ENCODE assay signal across 8 cellular contexts in the genomic region with DNA sequence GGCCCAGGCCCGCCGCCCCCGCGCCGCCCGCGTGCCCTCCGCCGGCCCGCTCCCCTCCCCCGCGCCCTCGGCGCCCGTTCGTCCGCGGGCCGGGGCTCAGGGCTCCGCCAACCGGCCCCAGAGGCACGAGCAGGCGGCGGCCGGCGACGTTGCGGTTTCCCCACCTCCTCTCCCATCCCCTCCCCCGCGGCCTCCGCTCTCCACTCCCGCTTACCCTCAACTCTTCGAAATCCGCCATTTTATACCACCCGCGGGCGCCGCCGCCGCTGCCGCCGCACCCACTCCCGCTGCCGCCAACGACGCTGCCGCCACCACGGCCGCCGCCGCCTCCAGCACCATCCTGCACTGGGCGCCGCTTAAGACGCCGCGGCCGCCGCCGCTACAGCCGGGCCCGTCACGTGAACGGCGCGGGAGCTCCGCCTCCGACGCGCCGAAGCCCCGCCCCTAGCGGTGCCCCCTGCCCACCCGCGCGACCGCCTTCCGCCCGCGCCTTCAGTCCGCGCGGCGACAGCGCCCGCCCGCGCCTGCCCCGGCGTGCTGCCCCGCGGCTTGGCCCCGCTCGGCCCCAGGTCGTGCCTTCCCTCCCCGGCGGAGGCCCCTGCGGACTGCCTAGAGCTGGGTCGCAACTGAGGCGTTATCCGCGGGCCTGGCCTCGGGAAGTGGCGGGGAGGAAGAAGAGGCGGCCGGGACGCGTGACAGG. TPM values are rescaled to one million over a fixed set of nuclear protein-coding genes. Genes with fewer than 3 reads are reported as not detected.
DNase-seq lines count a peak whose midpoint lies in the region; ATAC-seq and TF ChIP-seq lines count a peak whose summit lies in the region.

A gene with protein sequence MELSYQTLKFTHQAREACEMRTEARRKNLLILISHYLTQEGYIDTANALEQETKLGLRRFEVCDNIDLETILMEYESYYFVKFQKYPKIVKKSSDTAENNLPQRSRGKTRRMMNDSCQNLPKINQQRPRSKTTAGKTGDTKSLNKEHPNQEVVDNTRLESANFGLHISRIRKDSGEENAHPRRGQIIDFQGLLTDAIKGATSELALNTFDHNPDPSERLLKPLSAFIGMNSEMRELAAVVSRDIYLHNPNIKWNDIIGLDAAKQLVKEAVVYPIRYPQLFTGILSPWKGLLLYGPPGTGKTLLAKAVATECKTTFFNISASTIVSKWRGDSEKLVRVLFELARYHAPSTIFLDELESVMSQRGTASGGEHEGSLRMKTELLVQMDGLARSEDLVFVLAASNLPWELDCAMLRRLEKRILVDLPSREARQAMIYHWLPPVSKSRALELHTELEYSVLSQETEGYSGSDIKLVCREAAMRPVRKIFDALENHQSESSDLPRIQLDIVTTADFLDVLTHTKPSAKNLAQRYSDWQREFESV (plus strand): TSS at position 495 of the 700 bp plus-strand sequence. CDS start 29,271 bp downstream, outside the sequence.
A gene with protein sequence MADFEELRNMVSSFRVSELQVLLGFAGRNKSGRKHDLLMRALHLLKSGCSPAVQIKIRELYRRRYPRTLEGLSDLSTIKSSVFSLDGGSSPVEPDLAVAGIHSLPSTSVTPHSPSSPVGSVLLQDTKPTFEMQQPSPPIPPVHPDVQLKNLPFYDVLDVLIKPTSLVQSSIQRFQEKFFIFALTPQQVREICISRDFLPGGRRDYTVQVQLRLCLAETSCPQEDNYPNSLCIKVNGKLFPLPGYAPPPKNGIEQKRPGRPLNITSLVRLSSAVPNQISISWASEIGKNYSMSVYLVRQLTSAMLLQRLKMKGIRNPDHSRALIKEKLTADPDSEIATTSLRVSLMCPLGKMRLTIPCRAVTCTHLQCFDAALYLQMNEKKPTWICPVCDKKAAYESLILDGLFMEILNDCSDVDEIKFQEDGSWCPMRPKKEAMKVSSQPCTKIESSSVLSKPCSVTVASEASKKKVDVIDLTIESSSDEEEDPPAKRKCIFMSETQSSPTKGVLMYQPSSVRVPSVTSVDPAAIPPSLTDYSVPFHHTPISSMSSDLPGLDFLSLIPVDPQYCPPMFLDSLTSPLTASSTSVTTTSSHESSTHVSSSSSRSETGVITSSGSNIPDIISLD (minus strand): TSS at position 400 of the 700 bp plus-strand sequence. CDS start 162 bp downstream, at position 238.

- H3K27me3 Mint-ChIP-seq in activated CD4-positive, alpha-beta memory T cell treated with anti-CD3 and anti-CD28 coated beads for 36 hours, result no peaks in the 10 kb centered on the region

- intact Hi-C loops in activated CD4-positive, alpha-beta memory T cell treated with anti-CD3 and anti-CD28 coated beads for 36 hours (cut with micrococcal nuclease), result loop anchor here (1.0 to 10.0 kb wide), 5 partner anchors 30 to 745 kb away; a partner anchor contains a TSS
- intact Hi-C loops in lower lobe of right lung (cut with DNase I), result no loop called here

- H3K4me3 ChIP-seq in BJ (ENCODE audit: low read depth, low read length), result peak within 1 kb of the TSS; percentile 85
- peak within 1 kb of the TSS; percentile 88 to 95 for H3K4me3 ChIP-seq in duodenal mucosa (ENCODE audit: low read depth in 1 of 2, low read length in 2 of 2)
- H3K4me3 ChIP-seq in lower lobe of right lung, result peak within 1 kb of the TSS; percentile 77

- peak within 1 kb of the TSS; percentile 74 for H3K27ac ChIP-seq in duodenal mucosa (ENCODE audit: low read depth, low read length)
- H3K27ac ChIP-seq in lower lobe of right lung, result peak within 1 kb of the TSS; percentile 87

- H3K9me3 Mint-ChIP-seq in activated CD4-positive, alpha-beta memory T cell treated with anti-CD3 and anti-CD28 coated beads for 36 hours, result no peaks in the 10 kb centered on the region

- H3K27ac Mint-ChIP-seq in activated CD4-positive, alpha-beta memory T cell treated with anti-CD3 and anti-CD28 coated beads for 36 hours, result peak within 1 kb of the TSS; percentile 72

- TF ChIP-seq CTCF in BJ (IDR thresholded peaks at IDR 0.05; ENCODE audit: insufficient read depth, low read depth, low read length) (no peak), lower lobe of right lung (IDR thresholded peaks at IDR 0.05) (no peak)

- CTCF ChIA-PET in BJ (lab: Yijun Ruan, JAX), result interaction anchor here (0.6 kb wide), 1 partner anchor 34 kb away, joined by 3 read pairs; no protein-coding TSS in a partner anchor
- CTCF ChIA-PET in activated CD4-positive, alpha-beta memory T cell treated with anti-CD3 and anti-CD28 coated beads for 36 hours (lab: Charles Lee), result interaction anchor here (1.6 kb wide), 1 partner anchor 11 kb away, joined by 3 read pairs; no protein-coding TSS in a partner anchor

- peaks cover 40% of the 10 kb centered on the region for H3K4me1 Mint-ChIP-seq in activated CD4-positive, alpha-beta memory T cell treated with anti-CD3 and anti-CD28 coated beads for 36 hours (ENCODE audit: low read depth)

- H3K36me3 Mint-ChIP-seq in activated CD4-positive, alpha-beta memory T cell treated with anti-CD3 and anti-CD28 coated beads for 36 hours, result no peaks in the 10 kb centered on the region

- no peaks in the 10 kb centered on the region for H3K27me3 ChIP-seq in BJ (ENCODE audit: control insufficient read depth, insufficient read depth, low read length)
- H3K27me3 ChIP-seq in duodenal mucosa (ENCODE audit: control insufficient read depth in 1 of 2, insufficient read depth in 2 of 2, low read length in 2 of 2), result no peaks in the 10 kb centered on the region
- no peaks in the 10 kb centered on the region for H3K27me3 ChIP-seq in lower lobe of right lung (ENCODE audit: low read depth)

- peaks cover 9 to 18% of the 10 kb centered on the region in 2 donors for H3K4me1 ChIP-seq in duodenal mucosa (ENCODE audit: control insufficient read depth in 1 of 2, insufficient read depth in 2 of 2, low read length in 2 of 2)
- peaks cover 28% of the 10 kb centered on the region for H3K4me1 ChIP-seq in lower lobe of right lung

- peak within 1 kb of the TSS; percentile 79 to 84 for H3K9ac ChIP-seq in duodenal mucosa (ENCODE audit: low read depth in 1 of 2, low read length in 2 of 2)

- H3K9me3 ChIP-seq in duodenal mucosa (ENCODE audit: control insufficient read depth in 1 of 2, low read length in 2 of 2) (no peaks in the 10 kb centered on the region), lower lobe of right lung (no peaks in the 10 kb centered on the region)

- H3K36me3 ChIP-seq in BJ (ENCODE audit: control insufficient read depth, insufficient read depth, low read length) (no peaks in the 10 kb centered on the region), duodenal mucosa (ENCODE audit: control insufficient read depth in 1 of 2, insufficient read depth in 2 of 2, low read length in 2 of 2) (no peaks in the 10 kb centered on the region), lower lobe of right lung (no peaks in the 10 kb centered on the region)

- ATAC-seq in GM19043 (IDR thresholded peaks at IDR 0.05; ENCODE audit: low read depth, unreplicated experiment), result peak; percentile 72
- ATAC-seq in HG03342 (IDR thresholded peaks at IDR 0.05; ENCODE audit: unreplicated experiment), result peak; percentile 82
- ATAC-seq in lower lobe of right lung, result peak; percentile 96 to 98

- DNase-seq in BJ (ENCODE audit: low read depth) (no peak), NCI-H510A treated with DMSO at 0.1 percent for 48 hours (lab: John Stamatoyannopoulos, UW) (peak; percentile 52), lower lobe of right lung (peak; percentile 86)
- DNase-seq in activated CD4-positive, alpha-beta memory T cell treated with anti-CD3 and anti-CD28 coated beads for 36 hours, result peak; percentile 80
- DNase-seq in stimulated activated CD4-positive, alpha-beta T cell treated with anti-CD3 and anti-CD28 coated beads, TNF-alpha, amount 100 ng/mL, for 1 hour (ENCODE audit: low read depth in 3 of 3, low spot score in 1 of 3), result peak; percentile 43 to 66 (median 64)

- POLR2A ChIA-PET in BJ (lab: Charles Lee), result interaction anchor here (0.8 kb wide), 1 partner anchor 232 kb away, joined by 3 read pairs; no protein-coding TSS in a partner anchor
- POLR2A ChIA-PET in activated CD4-positive, alpha-beta memory T cell treated with anti-CD3 and anti-CD28 coated beads for 36 hours (lab: Charles Lee), result interaction anchor here (1.0 kb wide), 2 partner anchors 95 to 233 kb away, joined by 3 to 4 read pairs; a partner anchor contains a TSS

- H3K4me3 Mint-ChIP-seq in activated CD4-positive, alpha-beta memory T cell treated with anti-CD3 and anti-CD28 coated beads for 36 hours, result peak within 1 kb of the TSS; percentile 82

RNA-seq across cellular contexts. Expression of the first gene that starts in this region (rescaled TPM):
- polyA plus RNA-seq in BJ (2011; rRNA removed), result 1.3 and 1.8 TPM in 2 replicates
- 2.4 and 2.7 TPM in 2 replicates for polyA minus RNA-seq in BJ (2011; rRNA and poly(A)+ RNA removed)
- total RNA-seq in activated CD4-positive, alpha-beta memory T cell treated with anti-CD3 and anti-CD28 coated beads for 36 hours, result under 1 TPM; 0.46 to 0.69 TPM
- 3.8 TPM for total RNA-seq in lower lobe of right lung

RNA-seq across cellular contexts. Expression of the second gene that starts in this region (rescaled TPM):
- 5.5 and 5.6 TPM in 2 replicates for polyA plus RNA-seq in BJ (2011; rRNA removed)
- 7.7 and 10.5 TPM in 2 replicates for polyA minus RNA-seq in BJ (2011; rRNA and poly(A)+ RNA removed)
- total RNA-seq in activated CD4-positive, alpha-beta memory T cell treated with anti-CD3 and anti-CD28 coated beads for 36 hours, result 10 to 100 TPM; 19.7 to 22.1 TPM
- total RNA-seq in lower lobe of right lung, result 36.6 TPM
